ENCODE assay signal across 9 cellular contexts in genomic region chr2:176455865-176456291, GRCh38.
DNase-seq lines count a peak whose midpoint lies in the region; ATAC-seq, FAIRE-seq and TF ChIP-seq lines count a peak whose summit lies in the region.
"Had no signal": no experiment of that assay in that cellular context is flagged by ENCODE, and none has a peak within 500 bp of the region (broad histone marks: within the 10 kb centered on the region; RNA-seq: fewer than 3 reads in every experiment).

No MANE protein-coding gene starts in this region.

- no peaks in the 10 kb centered on the region for H3K9me3 ChIP-seq in kidney (ENCODE audit: control insufficient read depth in 1 of 2, low read length in 2 of 2)

- H3K36me3 ChIP-seq in kidney (ENCODE audit: control insufficient read depth in 1 of 2, insufficient read depth in 2 of 2, low read length in 2 of 2): no peaks in the 10 kb centered on the region

- peak overlapping the region; percentile 49 to 63 for H3K27ac ChIP-seq in kidney (ENCODE audit: low read depth in 2 of 2, low read length in 2 of 2)

- no peak overlapping the region for H3K9ac ChIP-seq in kidney (ENCODE audit: low read length in 2 of 2)

- no peak overlapping the region for H3K4me3 ChIP-seq in kidney (ENCODE audit: low read length in 2 of 2)

- intact Hi-C loops in kidney (cut with DNase I): loop anchor here (10.0 kb wide), 1 partner anchor 311 kb away; no protein-coding TSS in a partner anchor

- ATAC-seq in GM21447 (IDR thresholded peaks at IDR 0.05; ENCODE audit: unreplicated experiment): no peak

- DNase-seq in SKM-1 treated with dmso at 0.1 percent for 144 hours (lab: John Stamatoyannopoulos, UW; ENCODE audit: unreplicated experiment): peak; percentile 4
- DNase-seq in SKM-1 (lab: John Stamatoyannopoulos, UW; ENCODE audit: unreplicated experiment): no peak
- DNase-seq in amniotic epithelial cell (ENCODE audit: low read depth): peak; percentile 19
- DNase-seq in kidney: peak; percentile 77
- DNase-seq in urothelium cell line (ENCODE audit: low spot score): peak; percentile 22
- no peak for DNase-seq in germinal center (ENCODE audit: low spot score)
- no peak for DNase-seq in NOMO-1 treated with dmso at 0.1 percent for 144 hours (lab: John Stamatoyannopoulos, UW; ENCODE audit: unreplicated experiment)
- DNase-seq: CD4-positive, CD25-positive, alpha-beta regulatory T cell had no signal

- FAIRE-seq in kidney (lab: Jason Lieb, UNC): no peak
- no peak for FAIRE-seq in urothelium cell line (lab: Jason Lieb, UNC)

- no peak for TF ChIP-seq CTCF in kidney (IDR thresholded peaks at IDR 0.05; ENCODE audit: borderline replicate concordance, extremely low read depth, insufficient read depth)

- H3K4me1 ChIP-seq in kidney (ENCODE audit: control insufficient read depth in 1 of 2, insufficient read depth in 1 of 2, low read depth in 1 of 2, low read length in 2 of 2): no peaks in the 10 kb centered on the region

Comparison
In these comparisons a context has a peak if more than half of its experiments do, and no peak if none do; other contexts are left out.
1. DNase-seq: peak in SKM-1 treated with dmso at 0.1 percent for 144 hours (single experiment), amniotic epithelial cell (single experiment), kidney (single experiment) and urothelium cell line (single experiment); none in SKM-1 (single experiment), germinal center (single experiment) and NOMO-1 treated with dmso at 0.1 percent for 144 hours (single experiment).